8 cellular contexts compared by ENCODE assay signal in genomic region chr21:36109868-36110267, GRCh38. TPM values are rescaled to one million over a fixed set of nuclear protein-coding genes. Genes with fewer than 3 reads are reported as not detected.
"Had no signal": no experiment of that assay in that cellular context is flagged by ENCODE, and none has a peak within 500 bp of the region (broad histone marks: within the 10 kb centered on the region; RNA-seq: fewer than 3 reads in every experiment).

No MANE protein-coding gene starts in this region.

- H2AFZ ChIP-seq: GM23248 had no signal

- H3K9me3 ChIP-seq: HAP-1 had no signal

- H3K4me3 ChIP-seq: GM23248, HAP-1 had no signal

- H3K9me3 Mint-ChIP-seq: IgD-negative memory B cell had no signal

- H3K9ac ChIP-seq: GM23248 had no signal

- DNase-seq: GM23248, H7, KG1 had no signal

- FAIRE-seq: HepG2 had no signal

- H3K36me3 ChIP-seq: HAP-1 had no signal

- ATAC-seq: HCT116, HepG2 had no signal

- H3K27ac Mint-ChIP-seq: IgD-negative memory B cell had no signal

- H3K27ac ChIP-seq: GM23248, HL-60 had no signal

- H3K4me3 Mint-ChIP-seq: IgD-negative memory B cell had no signal

RNA-seq across cellular contexts. Expression of gene CBR3, which starts 25.0 kb away (rescaled TPM):
- total RNA-seq: HepG2 had no signal
- polyA plus RNA-seq: HepG2 had no signal
